25 cellular contexts compared by ENCODE assay signal in the genomic region with DNA sequence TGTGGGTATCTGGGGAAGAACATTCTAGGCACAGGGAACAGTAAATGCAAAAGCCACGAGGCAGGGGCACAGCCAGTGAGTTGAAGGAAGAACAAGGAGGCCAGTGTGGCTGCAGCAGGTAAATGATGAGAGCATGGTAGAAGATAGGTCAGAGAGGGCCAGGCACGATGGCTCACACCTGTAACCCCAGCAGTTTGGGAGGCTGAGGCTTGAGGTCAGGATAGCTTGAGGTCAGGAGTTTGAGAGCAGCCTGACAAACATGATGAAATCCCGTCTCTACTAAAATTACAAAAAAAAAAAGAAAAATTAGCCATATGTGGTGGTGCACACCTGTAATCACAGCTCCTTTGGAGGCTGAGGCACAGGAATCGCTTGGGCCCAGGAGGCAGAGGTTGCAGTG.
"Had no signal": no experiment of that assay in that cellular context is flagged by ENCODE, and none has a peak within 500 bp of the region (broad histone marks: within the 10 kb centered on the region; RNA-seq: fewer than 3 reads in every experiment).

No MANE protein-coding gene starts in this region.

- H3K4me2 ChIP-seq: hepatocyte, smooth muscle cell had no signal

- H3K4me1 ChIP-seq: heart right ventricle, left ventricle myocardium inferior, psoas muscle, testis, thyroid gland, transverse colon, uterus had no signal

- H3K4me1 Mint-ChIP-seq: mesothelial cell of epicardium; naive B cell; stimulated activated naive B cell treated with anti-CD40 and anti-IgM and Interleukin-4, amounts not matched to agents 10 μg/mL and 1 μg/mL and 100 μg/mL, for 72 hours had no signal

- H3K27ac ChIP-seq: heart right ventricle, hepatocyte, left ventricle myocardium inferior, pancreas, psoas muscle, right lobe of liver, stomach, testis, thyroid gland, transverse colon, uterus had no signal

- H2AFZ ChIP-seq: hepatocyte had no signal

- H3K4me3 Mint-ChIP-seq: mesothelial cell of epicardium; naive B cell; natural killer cell treated with Interleukin-12 subunit alpha and Interleukin-12 subunit beta and Interleukin-15 and Interleukin-18, amount 100 ng/mL, for 72 hours; stimulated activated naive B cell treated with anti-CD40 and anti-IgM and Interleukin-4, amounts not matched to agents 10 μg/mL and 1 μg/mL and 100 μg/mL, for 72 hours had no signal

- H3K36me3 Mint-ChIP-seq: naive B cell; natural killer cell treated with Interleukin-12 subunit alpha and Interleukin-12 subunit beta and Interleukin-15 and Interleukin-18, amount 100 ng/mL, for 72 hours had no signal

- DNase-seq: heart right ventricle; islet precursor cell; left ventricle myocardium inferior; mesendoderm; naive B cell; pancreas; posterior cingulate gyrus; psoas muscle; right lobe of liver; stimulated activated CD4-positive, alpha-beta T cell treated with anti-CD3 and anti-CD28 coated beads, Interleukin-1b, Interleukin-23, amount 100 ng/mL, for 48 hours; stimulated activated CD4-positive, alpha-beta T cell treated with anti-CD3 and anti-CD28 coated beads, Interleukin-2, amount 100 ng/mL, for 48 hours; stimulated activated CD4-positive, alpha-beta T cell treated with anti-CD3 and anti-CD28 coated beads, Interleukin-4, amount 100 ng/mL, for 4 hours; stimulated activated CD8-positive, alpha-beta memory T cell treated with anti-CD3 and anti-CD28 coated beads, Interleukin-4, amount 100 ng/mL, for 48 hours; stimulated activated naive B cell treated with anti-CD40 and anti-IgM and Interleukin-4, amounts not matched to agents 10 μg/mL and 1 μg/mL and 100 μg/mL, for 72 hours; stimulated activated naive CD8-positive, alpha-beta T cell treated with anti-CD3 and anti-CD28 coated beads, Interleukin-15, Interleukin-2, amounts not matched to agents 100 U/mL and 50 U/mL, for 24 hours; stomach; testis; thyroid gland; transverse colon; uterus had no signal

- H3K27me3 ChIP-seq: hepatocyte, pancreas, right lobe of liver, stomach, testis, thyroid gland, transverse colon, uterus had no signal

- FAIRE-seq: pancreas had no signal

- H3K9me3 ChIP-seq: heart right ventricle, left ventricle myocardium inferior, pancreas, psoas muscle, right lobe of liver, stomach, testis, thyroid gland, transverse colon, uterus had no signal

- H3K9me3 Mint-ChIP-seq: naive B cell; natural killer cell treated with Interleukin-12 subunit alpha and Interleukin-12 subunit beta and Interleukin-15 and Interleukin-18, amount 100 ng/mL, for 72 hours; stimulated activated naive B cell treated with anti-CD40 and anti-IgM and Interleukin-4, amounts not matched to agents 10 μg/mL and 1 μg/mL and 100 μg/mL, for 72 hours had no signal

- H3K4me3 ChIP-seq: heart right ventricle, hepatocyte, left ventricle myocardium inferior, lung, pancreas, psoas muscle, right lobe of liver, smooth muscle cell, stomach, testis, thyroid gland, transverse colon, uterus had no signal

- H3K36me3 ChIP-seq: heart right ventricle, left ventricle myocardium inferior, pancreas, right lobe of liver, stomach, thyroid gland, transverse colon, uterus had no signal

- H3K79me2 ChIP-seq: hepatocyte had no signal

- ATAC-seq: heart right ventricle; natural killer cell treated with Interleukin-12 subunit alpha and Interleukin-12 subunit beta and Interleukin-15 and Interleukin-18, amount 100 ng/mL, for 72 hours; pancreas; psoas muscle; right lobe of liver; stimulated activated naive B cell treated with anti-CD40 and anti-IgM and Interleukin-4, amounts not matched to agents 10 μg/mL and 1 μg/mL and 100 μg/mL, for 72 hours; stimulated activated naive CD8-positive, alpha-beta T cell treated with anti-CD3 and anti-CD28 coated beads, Interleukin-15, Interleukin-2, amounts not matched to agents 100 U/mL and 50 U/mL, for 24 hours had no signal

- H3K27ac Mint-ChIP-seq: mesothelial cell of epicardium; naive B cell; natural killer cell treated with Interleukin-12 subunit alpha and Interleukin-12 subunit beta and Interleukin-15 and Interleukin-18, amount 100 ng/mL, for 72 hours; stimulated activated naive B cell treated with anti-CD40 and anti-IgM and Interleukin-4, amounts not matched to agents 10 μg/mL and 1 μg/mL and 100 μg/mL, for 72 hours had no signal
